Comparison of ENCODE assay signal across 8 cellular contexts in genomic region chr11:46348566-46348981, GRCh38. TPM values are rescaled to one million over a fixed set of nuclear protein-coding genes. Genes with fewer than 3 reads are reported as not detected.
DNase-seq lines count a peak whose midpoint lies in the region; ATAC-seq and TF ChIP-seq lines count a peak whose summit lies in the region.
"Had no signal": no experiment of that assay in that cellular context is flagged by ENCODE, and none has a peak within 500 bp of the region (broad histone marks: within the 10 kb centered on the region; RNA-seq: fewer than 3 reads in every experiment).

No MANE protein-coding gene starts in this region.

- H3K4me1 Mint-ChIP-seq in activated naive CD4-positive, alpha-beta T cell treated with anti-CD3 and anti-CD28 coated beads, Interleukin-2, amount 10 ng/mL, durations not matched to agents 7 days and 5 days, result peaks cover 83% of the 10 kb centered on the region

- TF ChIP-seq EP300 in stomach (IDR thresholded peaks at IDR 0.05), result no peak

- CTCF ChIA-PET in activated naive CD4-positive, alpha-beta T cell treated with anti-CD3 and anti-CD28 coated beads, Interleukin-2, amount 10 ng/mL, durations not matched to agents 7 days and 5 days (lab: Charles Lee), result interaction anchor here (1.1 to 7.0 kb wide), 11 partner anchors 8 to 111 kb away, joined by 3 to 255 read pairs (median 5); no protein-coding TSS in a partner anchor

- no peaks in the 10 kb centered on the region for H3K27me3 Mint-ChIP-seq in activated naive CD4-positive, alpha-beta T cell treated with anti-CD3 and anti-CD28 coated beads, Interleukin-2, amount 10 ng/mL, durations not matched to agents 7 days and 5 days

- no peaks in the 10 kb centered on the region for H3K27me3 ChIP-seq in stomach

- no peak for ATAC-seq in GM18505 (IDR thresholded peaks at IDR 0.05; ENCODE audit: unreplicated experiment)

- intact Hi-C loops in stomach (cut with DNase I; ENCODE audit: low total_unique reads), result no loop called here

- peak overlapping the region; percentile 74 to 90 (median 84) for H3K27ac ChIP-seq in stomach

- H3K9me3 ChIP-seq in iPS-18c (ENCODE audit: control insufficient read depth, insufficient read depth, low read length) (peaks cover 2% of the 10 kb centered on the region), stomach (no peaks in the 10 kb centered on the region)

- H3K36me3 ChIP-seq in stomach, result peaks cover 0 to 7% (median 0%) of the 10 kb centered on the region in 4 donors

- TF ChIP-seq POLR2A in stomach (IDR thresholded peaks at IDR 0.05) (no peak), GM18505 (IDR thresholded peaks at IDR 0.05; ENCODE audit: borderline replicate concordance, extremely low read depth, insufficient read depth, insufficient read length) (no peak)

- peak overlapping the region; percentile 92 for H3K4me3 Mint-ChIP-seq in activated naive CD4-positive, alpha-beta T cell treated with anti-CD3 and anti-CD28 coated beads, Interleukin-2, amount 10 ng/mL, durations not matched to agents 7 days and 5 days

- peaks cover 39 to 72% (median 68%) of the 10 kb centered on the region in 4 donors for H3K4me1 ChIP-seq in stomach

- no peaks in the 10 kb centered on the region for H3K9me3 Mint-ChIP-seq in activated naive CD4-positive, alpha-beta T cell treated with anti-CD3 and anti-CD28 coated beads, Interleukin-2, amount 10 ng/mL, durations not matched to agents 7 days and 5 days

- H3K27ac Mint-ChIP-seq in activated naive CD4-positive, alpha-beta T cell treated with anti-CD3 and anti-CD28 coated beads, Interleukin-2, amount 10 ng/mL, durations not matched to agents 7 days and 5 days, result peak overlapping the region; percentile 98

- no peak for DNase-seq in Jurkat, Clone E6-1 (ENCODE audit: low read depth, low spot score)
- peak; percentile 41 for DNase-seq in activated naive CD4-positive, alpha-beta T cell treated with anti-CD3 and anti-CD28 coated beads, Interleukin-2, amount 10 ng/mL, durations not matched to agents 7 days and 5 days
- DNase-seq in stomach (no peak), OCI-M2 (lab: John Stamatoyannopoulos, UW; ENCODE audit: unreplicated experiment) (no peak), GM20000 (ENCODE audit: low spot score) (no peak)
- DNase-seq: NCI-H1417 treated with DMSO at 0.1 percent for 48 hours had no signal

- 21 to 41% (median 30%) methylated on average over 5 to 9 of the region's 9 CpGs for WGBS in stomach, 5 donors

- no peak for TF ChIP-seq CTCF in stomach (IDR thresholded peaks at IDR 0.05)
- TF ChIP-seq CTCF in GM20000 (IDR thresholded peaks at IDR 0.05; ENCODE audit: extremely low read depth, missing control alignments), result no peak

- H3K36me3 Mint-ChIP-seq in activated naive CD4-positive, alpha-beta T cell treated with anti-CD3 and anti-CD28 coated beads, Interleukin-2, amount 10 ng/mL, durations not matched to agents 7 days and 5 days, result peaks cover 40% of the 10 kb centered on the region

- H3K4me3 ChIP-seq in Jurkat, Clone E6-1 (ENCODE audit: low read length), result peak overlapping the region; percentile 89
- peak overlapping the region; percentile 71 for H3K4me3 ChIP-seq in iPS-18c (ENCODE audit: insufficient read depth, low read depth, low read length)
- peak overlapping the region; percentile 69 to 93 (median 82) for H3K4me3 ChIP-seq in stomach

RNA-seq across cellular contexts. Expression of gene DGKZ, which starts 1.3 kb away (rescaled TPM):
- polyA plus RNA-seq in Jurkat, Clone E6-1 (2012; ENCODE audit: insufficient read depth, insufficient read length), result 134 TPM
- 100 to 1,000 TPM in 3 of 5 donors, 10 to 100 TPM in 2; 24.0 to 405 (median 102) TPM for total RNA-seq in stomach
- 10 to 100 TPM; 26.9 to 47.5 (median 35.0) TPM for polyA plus RNA-seq in stomach

RNA-seq across cellular contexts. Expression of gene MDK, which starts 32.9 kb away (rescaled TPM):
- 23.2 TPM for polyA plus RNA-seq in Jurkat, Clone E6-1 (2012; ENCODE audit: insufficient read depth, insufficient read length)
- total RNA-seq in stomach, result 100 to 1,000 TPM in 1 of 5 donors, 10 to 100 TPM in 3, 1 to 10 TPM in 1; 5.5 to 151 (median 21.0) TPM
- polyA plus RNA-seq in stomach, result 10 to 100 TPM; 22.5 to 56.5 (median 29.2) TPM

RNA-seq across cellular contexts. Expression of gene CHRM4, which starts 43.0 kb away (rescaled TPM):
- polyA plus RNA-seq in Jurkat, Clone E6-1 (2012; ENCODE audit: insufficient read depth, insufficient read length), result not detected
- total RNA-seq in stomach, result 1 to 10 TPM in 1 of 5 donors, under 1 TPM in 1, not detected in 3; 0.37 to 2.8 TPM
- polyA plus RNA-seq in stomach, result not detected
